Comparison of ENCODE assay signal across 19 cellular contexts in genomic region chr12:19196959-19197630, GRCh38.
DNase-seq lines count a peak whose midpoint lies in the region; ATAC-seq, FAIRE-seq and TF ChIP-seq lines count a peak whose summit lies in the region.
"Had no signal": no experiment of that assay in that cellular context is flagged by ENCODE, and none has a peak within 500 bp of the region (broad histone marks: within the 10 kb centered on the region; RNA-seq: fewer than 3 reads in every experiment).

No MANE protein-coding gene starts in this region.

- 54 to 56% methylated on average over 6 of the region's 6 CpGs for WGBS in heart right ventricle, 2 donors

- no peaks in the 10 kb centered on the region for H3K9me3 ChIP-seq in heart right ventricle
- H3K9me3 ChIP-seq: BE2C, lower lobe of right lung, spleen had no signal

- in situ Hi-C loops in KBM-7 (cut with MboI; ENCODE audit: low pct_unique_long_range_greater_than_20kb, low sequenced_read_pairs) = no loop called here

- TF ChIP-seq POLR2A in GM12891 (IDR thresholded peaks at IDR 0.05; ENCODE audit: low read depth, low read length) = no peak

- intact Hi-C loops in heart right ventricle (cut with DNase I) = loop anchor here in 2 of 10 donors (10.0 kb wide), 2 partner anchors 78 to 88 kb away; no protein-coding TSS in a partner anchor

- no peaks in the 10 kb centered on the region for H3K27me3 ChIP-seq in heart right ventricle
- H3K27me3 ChIP-seq: BE2C, spleen had no signal

- DNase-seq in EL = peak; percentile 26
- DNase-seq in KBM-7 = peak; percentile 11
- DNase-seq in RPMI7951 (ENCODE audit: low read depth) = peak; percentile 16
- no peak for DNase-seq in heart right ventricle
- DNase-seq in urothelium cell line (ENCODE audit: low spot score) = no peak
- no peak for DNase-seq in foreskin fibroblast
- DNase-seq in MV-4-11 (lab: John Stamatoyannopoulos, UW) = no peak
- DNase-seq in GM12891 (ENCODE audit: insufficient read length, low spot score) = no peak
- DNase-seq: BE2C; central memory CD4-positive, alpha-beta T cell; effector memory CD4-positive, alpha-beta T cell; lower lobe of right lung; naive B cell; NCI-H187; RPMI8226; spleen; stimulated activated naive CD4-positive, alpha-beta T cell treated with Interleukin-2 at 50 U/mL for 16 hours; T-cell had no signal

- TF ChIP-seq CTCF in heart right ventricle (IDR thresholded peaks at IDR 0.05) (no peak), foreskin fibroblast (IDR thresholded peaks at IDR 0.05; ENCODE audit: low read depth, low read length) (no peak)

- ATAC-seq in heart right ventricle = peak in 6 of 8 donors; percentile 15 to 71 (median 30)
- ATAC-seq: lower lobe of right lung, T-cell had no signal

- FAIRE-seq in urothelium cell line (lab: Jason Lieb, UNC) (no peak), GM12891 (lab: Jason Lieb, UNC) (no peak)
- FAIRE-seq: GM19239 had no signal

- peaks cover 3 to 56% (median 22%) of the 10 kb centered on the region in 9 donors for H3K4me1 ChIP-seq in heart right ventricle
- H3K4me1 ChIP-seq: lower lobe of right lung, spleen had no signal

- peak overlapping the region in 4 of 10 donors; percentile 13 to 41 (median 20) for H3K27ac ChIP-seq in heart right ventricle
- H3K27ac ChIP-seq: lower lobe of right lung, spleen had no signal

- H3K4me3 ChIP-seq in heart right ventricle = no peak overlapping the region
- H3K4me3 ChIP-seq in foreskin fibroblast (ENCODE audit: low read depth in 1 of 2, low read length in 2 of 2) = no peak overlapping the region
- H3K4me3 ChIP-seq: lower lobe of right lung, spleen had no signal

- no peaks in the 10 kb centered on the region for H3K36me3 ChIP-seq in heart right ventricle
- H3K36me3 ChIP-seq: BE2C, lower lobe of right lung, spleen had no signal

TF ChIP-seq in GM12891, 5 proteins besides CTCF, POLR2A, EP300 and RAD21:
- TF ChIP-seq PAX5 (IDR thresholded peaks at IDR 0.05; ENCODE audit: insufficient read depth, low read length, severe bottlenecking) = no peak
- no peak for TF ChIP-seq POU2F2 (IDR thresholded peaks at IDR 0.05; ENCODE audit: low read depth, low read length)
- no peak for TF ChIP-seq POLR2AphosphoS5 (IDR thresholded peaks at IDR 0.05; ENCODE audit: low read depth, low read length)
- no peak for TF ChIP-seq TAF1 (IDR thresholded peaks at IDR 0.05; ENCODE audit: low read depth, low read length)
- no peak for TF ChIP-seq SPI1 (IDR thresholded peaks at IDR 0.05; ENCODE audit: low read depth, low read length)
TF ChIP-seq in GM12891: peak in this region for 0.

Comparison
In these comparisons a context has a peak if more than half of its experiments do, and no peak if none do; other contexts are left out.
1. DNase-seq: peak in EL (single experiment), KBM-7 (single experiment) and RPMI7951 (single experiment); none in heart right ventricle (0 of 2), urothelium cell line (single experiment), foreskin fibroblast (0 of 2), MV-4-11 (single experiment) and GM12891 (single experiment).